28 cellular contexts compared by ENCODE assay signal in the genomic region with DNA sequence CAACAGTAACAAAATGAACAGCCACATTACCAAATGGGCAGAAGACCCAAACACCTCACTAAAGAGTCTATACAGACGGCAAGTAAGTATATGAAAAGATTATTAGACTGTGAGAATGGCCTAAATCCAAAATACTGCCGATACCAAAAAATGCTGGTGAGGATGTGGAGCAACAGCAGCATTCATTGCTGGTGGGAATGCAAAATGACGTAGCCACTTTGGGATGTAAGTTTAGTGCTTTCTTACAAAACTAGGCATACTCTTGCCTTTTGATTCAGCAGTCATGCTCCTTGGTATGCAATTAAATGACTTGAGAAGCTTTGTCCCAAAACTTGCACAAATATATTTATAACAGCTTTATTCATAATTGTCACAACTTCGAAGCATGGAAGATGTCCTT.
"Had no signal": no experiment of that assay in that cellular context is flagged by ENCODE, and none has a peak within 500 bp of the region (broad histone marks: within the 10 kb centered on the region; RNA-seq: fewer than 3 reads in every experiment).

No MANE protein-coding gene starts in this region.

- H3K27me3 Mint-ChIP-seq: activated B cell treated with CpG ODN at 0.5 μM for 24 hours; activated CD8-positive, alpha-beta T cell treated with anti-CD3 and anti-CD28 coated beads for 36 hours; activated naive CD8-positive, alpha-beta T cell; activated T-helper 17 cell treated with anti-CD3 and anti-CD28 coated beads, Interleukin-2, amount 50 U/mL, for 72 hours had no signal

- H3K9me3 Mint-ChIP-seq: activated T-helper 17 cell treated with anti-CD3 and anti-CD28 coated beads, Interleukin-2, amount 50 U/mL, for 72 hours had no signal

- H3K4me1 Mint-ChIP-seq: endodermal cell had no signal

- H3K27ac Mint-ChIP-seq: activated CD8-positive, alpha-beta T cell treated with anti-CD3 and anti-CD28 coated beads for 36 hours; activated T-helper 17 cell treated with anti-CD3 and anti-CD28 coated beads, Interleukin-2, amount 50 U/mL, for 72 hours; endodermal cell; T-helper 1 cell treated with Interleukin-12 subunit alpha and Interleukin-12 subunit beta and Interleukin-4 antibody, amounts not matched to agents 30 μg/mL and 1 μg/mL, for 36 hours; T-helper 2 cell treated with Interferon-gamma antibody and Interleukin-4, amounts not matched to agents 5 μg/mL and 100 μg/mL, for 36 hours had no signal

- DNase-seq: activated B cell treated with CpG ODN at 0.5 μM for 24 hours; activated CD4-positive, alpha-beta T cell treated with anti-CD3 and anti-CD28 coated beads for 48 hours; activated CD4-positive, alpha-beta T cell treated with anti-CD3 and anti-CD28 coated beads, Interleukin-2, amount 50 U/mL, for 1 hour; activated CD4-positive, alpha-beta T cell treated with anti-CD3 and anti-CD28 coated beads, Interleukin-2, amount 50 U/mL, for 48 hours; activated CD8-positive, alpha-beta memory T cell treated with anti-CD3 and anti-CD28 coated beads for 24 hours; activated CD8-positive, alpha-beta T cell treated with anti-CD3 and anti-CD28 coated beads for 36 hours; activated effector memory CD4-positive, alpha-beta T cell treated with Interleukin-2 at 50 U/mL for 16 hours; activated gamma-delta T cell treated with Interleukin-2 at 50 U/mL for 16 hours; activated naive CD4-positive, alpha-beta T cell treated with anti-CD3 and anti-CD28 coated beads, Interleukin-2, amount 50 U/mL, for 16 hours; activated naive CD4-positive, alpha-beta T cell treated with Interleukin-2 at 50 U/mL for 16 hours; activated T-cell treated with anti-CD3 and anti-CD28 coated beads, Interleukin-2, amount 50 U/mL, for 4 hours; amniotic stem cell; anterior cingulate cortex; caudate nucleus; cortex of kidney; dermis blood vessel endothelial cell; effector CD8-positive, alpha-beta T cell; endodermal cell; foreskin fibroblast; head of caudate nucleus; T1000; WERI-Rb-1 had no signal

- H3K4me3 Mint-ChIP-seq: activated B cell treated with CpG ODN at 0.5 μM for 24 hours; activated CD8-positive, alpha-beta T cell treated with anti-CD3 and anti-CD28 coated beads for 36 hours; activated naive CD8-positive, alpha-beta T cell; activated T-cell treated with anti-CD3 and anti-CD28 coated beads, Interleukin-2, amount 50 U/mL, for 4 hours; activated T-helper 17 cell treated with anti-CD3 and anti-CD28 coated beads, Interleukin-2, amount 50 U/mL, for 72 hours; endodermal cell; T-helper 1 cell treated with Interleukin-12 subunit alpha and Interleukin-12 subunit beta and Interleukin-4 antibody, amounts not matched to agents 30 μg/mL and 1 μg/mL, for 36 hours; T-helper 2 cell treated with Interferon-gamma antibody and Interleukin-4, amounts not matched to agents 5 μg/mL and 100 μg/mL, for 36 hours had no signal

- ATAC-seq: activated CD4-positive, CD25-positive, alpha-beta regulatory T cell treated with anti-CD3 and anti-CD28 coated beads, Interleukin-2, amount 50 U/mL, for 24 hours; activated CD8-positive, alpha-beta T cell treated with anti-CD3 and anti-CD28 coated beads for 36 hours; activated T-cell treated with anti-CD3 and anti-CD28 coated beads, Interleukin-2, amount 50 U/mL, for 4 hours; activated T-helper 17 cell treated with anti-CD3 and anti-CD28 coated beads, Interleukin-2, amount 50 U/mL, for 72 hours; esophagus mucosa had no signal

- H3K27ac ChIP-seq: WERI-Rb-1 had no signal
